29 cellular contexts compared by ENCODE assay signal in genomic region chr10:124763267-124763666, GRCh38. TPM values are rescaled to one million over a fixed set of nuclear protein-coding genes. Genes with fewer than 3 reads are reported as not detected.
DNase-seq lines count a peak whose midpoint lies in the region; ATAC-seq and TF ChIP-seq lines count a peak whose summit lies in the region.
"Had no signal": no experiment of that assay in that cellular context is flagged by ENCODE, and none has a peak within 500 bp of the region (broad histone marks: within the 10 kb centered on the region; RNA-seq: fewer than 3 reads in every experiment).

No MANE protein-coding gene starts in this region.

- in situ Hi-C loops in brain microvascular endothelial cell (cut with HindIII; ENCODE audit: low pct_ligation_motif_present, low sequenced_read_pairs), result no loop called here

- H3K9me3 ChIP-seq in SK-N-SH, result no peaks in the 10 kb centered on the region
- H3K9me3 ChIP-seq: BLaER1, HAP-1, SJCRH30 had no signal

- ATAC-seq in SK-N-SH treated with all-trans-retinoic acid at 6 μM for 48 hours, result peak; percentile 76
- ATAC-seq in HG03039 (IDR thresholded peaks at IDR 0.05; ENCODE audit: unreplicated experiment), result no peak
- ATAC-seq in GM19023 (IDR thresholded peaks at IDR 0.05; ENCODE audit: unreplicated experiment), result no peak
- ATAC-seq in HG02571 (IDR thresholded peaks at IDR 0.05; ENCODE audit: unreplicated experiment), result no peak
- no peak for ATAC-seq in HG03095 (IDR thresholded peaks at IDR 0.05; ENCODE audit: unreplicated experiment)
- ATAC-seq: HepG2, K562, PC-3, Right ventricle myocardium inferior had no signal

- TF ChIP-seq CTCF in SK-N-SH (IDR thresholded peaks at IDR 0.05), result no peak
- no peak for TF ChIP-seq CTCF in brain microvascular endothelial cell (IDR thresholded peaks at IDR 0.05; ENCODE audit: low read depth, low read length, missing control alignments)
- TF ChIP-seq CTCF in fibroblast of the aortic adventitia (IDR thresholded peaks at IDR 0.05; ENCODE audit: insufficient read depth, low read length), result no peak

- no peak for TF ChIP-seq RAD21 in SK-N-SH (IDR thresholded peaks at IDR 0.05; ENCODE audit: low read length)

- WGBS in SK-N-SH (ENCODE audit: low lambda C conversion rate), result 86% methylated on average over 1 of the region's 1 CpG

- no peak overlapping the region for H3K9ac ChIP-seq in SK-N-SH
- H3K9ac ChIP-seq: BLaER1 had no signal

- no peaks in the 10 kb centered on the region for H3K9me2 ChIP-seq in SK-N-SH

- DNase-seq in SK-N-SH (no peak), brain microvascular endothelial cell (peak; percentile 61), fibroblast of the aortic adventitia (ENCODE audit: low read depth) (peak; percentile 69)
- DNase-seq: 8988T; CD4-positive, CD25-positive, alpha-beta regulatory T cell; DMS153; DND-41; GOT3; HFFc6; Kasumi-1; NCI-H1092 treated with DMSO at 0.1 percent for 48 hours; NCI-H1436; NCI-H187; NCI-H2081 treated with DMSO at 0.1 percent for 48 hours; NCI-H446; NCI-H524 treated with DMSO at 0.1 percent for 48 hours; NCI-H774; PC-3; SJCRH30 had no signal

- no peak overlapping the region for H3K4me2 ChIP-seq in SK-N-SH
- H3K4me2 ChIP-seq: BLaER1 had no signal

- no peak for TF ChIP-seq EP300 in SK-N-SH (IDR thresholded peaks at IDR 0.05; ENCODE audit: borderline replicate concordance in 1 of 2, low read depth in 1 of 2, low read length in 1 of 2)

- peaks cover 12% of the 10 kb centered on the region for H3K79me2 ChIP-seq in SK-N-SH (ENCODE audit: insufficient read depth)

- peaks cover 12% of the 10 kb centered on the region for H3F3A ChIP-seq in SK-N-SH (replicated peaks; ENCODE audit: insufficient read depth)

- CTCF ChIA-PET in SK-N-SH (lab: Yijun Ruan, JAX), result interaction anchor here (2.1 to 2.8 kb wide), 2 partner anchors 17 to 22 kb away, joined by 7 to 8 read pairs; no protein-coding TSS in a partner anchor

- H3K4me1 ChIP-seq in SK-N-SH (ENCODE audit: control insufficient read depth in 1 of 2, insufficient read depth in 2 of 2, low read depth in 1 of 2, low read length in 1 of 2), result peaks cover 0 to 8% of the 10 kb centered on the region in 2 experiments; a peak in 1 of 4 replicates
- H3K4me1 ChIP-seq: SJCRH30 had no signal

- peak overlapping the region in 1 of 2 experiments; percentile 60; a peak in 3 of 4 replicates for H3K27ac ChIP-seq in SK-N-SH (ENCODE audit: low read depth in 2 of 2, low read length in 1 of 2)
- H3K27ac ChIP-seq in brain microvascular endothelial cell, result peak overlapping the region; percentile 44
- H3K27ac ChIP-seq: BLaER1, SJCRH30 had no signal

- H3K4me3 ChIP-seq in SK-N-SH (ENCODE audit: low read depth in 2 of 2, low read length in 1 of 2) (no peak overlapping the region), brain microvascular endothelial cell (ENCODE audit: low read depth, low read length) (no peak overlapping the region), fibroblast of the aortic adventitia (ENCODE audit: low read depth, low read length) (no peak overlapping the region)
- H3K4me3 ChIP-seq: BLaER1, HAP-1, K562, SJCRH30 had no signal

- H2AFZ ChIP-seq in SK-N-SH (ENCODE audit: low read depth), result no peak overlapping the region

- peaks cover 33 to 47% of the 10 kb centered on the region in 2 experiments for H3K36me3 ChIP-seq in SK-N-SH (replicated peaks in 1 of 2; ENCODE audit: control insufficient read depth in 1 of 2, insufficient read depth in 2 of 2, low read length in 1 of 2)
- peaks cover 17% of the 10 kb centered on the region for H3K36me3 ChIP-seq in brain microvascular endothelial cell (replicated peaks)

- H4K20me1 ChIP-seq in SK-N-SH (ENCODE audit: insufficient read depth), result no peaks in the 10 kb centered on the region
- H4K20me1 ChIP-seq: BLaER1 had no signal

- no peaks in the 10 kb centered on the region for H3K27me3 ChIP-seq in SK-N-SH (ENCODE audit: insufficient read depth)
- H3K27me3 ChIP-seq in brain microvascular endothelial cell (replicated peaks), result no peaks in the 10 kb centered on the region
- H3K27me3 ChIP-seq: BLaER1, SJCRH30 had no signal

- POLR2A ChIA-PET in SK-N-SH (lab: Yijun Ruan, JAX), result no interaction called here

TF ChIP-seq in SK-N-SH treated with all-trans-retinoic acid at 6 μM for 48 hours, 23 proteins besides CTCF, POLR2A, EP300 and RAD21 (continues in another document):
- TF ChIP-seq ZFP3 (CRISPR knock-in tag; IDR thresholded peaks at IDR 0.05) (no peak), POU6F1 (CRISPR knock-in tag; IDR thresholded peaks at IDR 0.05; ENCODE audit: borderline replicate concordance, low read depth) (no peak), ZC3H10 (CRISPR knock-in tag; IDR thresholded peaks at IDR 0.05) (no peak), SNAI2 (CRISPR knock-in tag; IDR thresholded peaks at IDR 0.05) (no peak), ZFP30 (CRISPR knock-in tag; IDR thresholded peaks at IDR 0.05) (no peak), CSRNP3 (CRISPR knock-in tag; IDR thresholded peaks at IDR 0.05) (no peak), ISL1 (CRISPR knock-in tag; IDR thresholded peaks at IDR 0.05) (no peak)

TF ChIP-seq in SK-N-SH, 30 proteins besides CTCF, POLR2A, EP300 and RAD21:
- no peak for TF ChIP-seq USF2 (IDR thresholded peaks at IDR 0.05; ENCODE audit: borderline replicate concordance, low read depth, low read length)
- TF ChIP-seq PBX3 (IDR thresholded peaks at IDR 0.05), result no peak
- TF ChIP-seq CHD2 (IDR thresholded peaks at IDR 0.05; ENCODE audit: low read length, partially characterized antibody), result no peak
- no peak for TF ChIP-seq NRF1 (IDR thresholded peaks at IDR 0.05; ENCODE audit: low read depth, low read length)
- TF ChIP-seq MAX (IDR thresholded peaks at IDR 0.05; ENCODE audit: low read depth), result no peak
- TF ChIP-seq GABPA (IDR thresholded peaks at IDR 0.05; ENCODE audit: low read depth), result no peak
- TF ChIP-seq ELF1 (IDR thresholded peaks at IDR 0.05), result no peak
- TF ChIP-seq MXI1 (IDR thresholded peaks at IDR 0.05; ENCODE audit: low read depth, low read length), result no peak
- no peak for TF ChIP-seq YY1 (IDR thresholded peaks at IDR 0.05; ENCODE audit: low read depth)
- no peak for TF ChIP-seq RCOR1 (IDR thresholded peaks at IDR 0.05; ENCODE audit: low read length)
- TF ChIP-seq ZBTB33 (IDR thresholded peaks at IDR 0.05; ENCODE audit: borderline replicate concordance, low read depth), result no peak
- TF ChIP-seq TAF1 (IDR thresholded peaks at IDR 0.05; ENCODE audit: borderline replicate concordance, low read depth, low read length), result no peak

RNA-seq across cellular contexts. Expression of gene FAM53B, which starts 19.1 kb away (rescaled TPM):
- polyA plus RNA-seq in SK-N-SH (2012; rRNA removed), result 5.2 and 5.6 TPM in 2 replicates
- polyA plus RNA-seq in SK-N-SH (2012; cell fraction: cytosol; rRNA removed), result 2.2 and 3.6 TPM in 2 replicates
- 11.3 and 11.7 TPM in 2 replicates for polyA plus RNA-seq in SK-N-SH (2012; cell fraction: nucleus; rRNA removed)
- 9.2 and 11.0 TPM in 2 replicates for total RNA-seq in fibroblast of the aortic adventitia (ENCODE audit: low replicate concordance)

RNA-seq across cellular contexts. Expression of gene EEF1AKMT2, which starts 28.4 kb away (rescaled TPM):
- polyA plus RNA-seq in SK-N-SH (2012; rRNA removed), result 13.5 and 14.0 TPM in 2 replicates
- polyA plus RNA-seq in SK-N-SH (2012; cell fraction: cytosol; rRNA removed), result 17.5 and 20.0 TPM in 2 replicates
- polyA plus RNA-seq in SK-N-SH (2012; cell fraction: nucleus; rRNA removed), result 6.1 and 11.5 TPM in 2 replicates
- 25.3 TPM in 2 replicates for total RNA-seq in fibroblast of the aortic adventitia (ENCODE audit: low replicate concordance)

RNA-seq across cellular contexts. Expression of gene ABRAXAS2, which starts 38.4 kb away (rescaled TPM):
- polyA plus RNA-seq in SK-N-SH (2012; rRNA removed), result 5.2 and 6.5 TPM in 2 replicates
- 7.2 and 8.8 TPM in 2 replicates for polyA plus RNA-seq in SK-N-SH (2012; cell fraction: cytosol; rRNA removed)
- 3.9 and 6.8 TPM in 2 replicates for polyA plus RNA-seq in SK-N-SH (2012; cell fraction: nucleus; rRNA removed)
- 9.1 and 17.1 TPM in 2 replicates for total RNA-seq in fibroblast of the aortic adventitia (ENCODE audit: low replicate concordance)
